11 cellular contexts compared by ENCODE assay signal in genomic region chr4:37667197-37668100, GRCh38. TPM values are rescaled to one million over a fixed set of nuclear protein-coding genes. Genes with fewer than 3 reads are reported as not detected.
DNase-seq lines count a peak whose midpoint lies in the region; ATAC-seq and TF ChIP-seq lines count a peak whose summit lies in the region.
"Had no signal": no experiment of that assay in that cellular context is flagged by ENCODE, and none has a peak within 500 bp of the region (broad histone marks: within the 10 kb centered on the region; RNA-seq: fewer than 3 reads in every experiment).

No MANE protein-coding gene starts in this region.

- no peak for TF ChIP-seq CTCF in ascending aorta (IDR thresholded peaks at IDR 0.05)
- TF ChIP-seq CTCF in right lobe of liver (IDR thresholded peaks at IDR 0.05), result no peak
- no peak for TF ChIP-seq CTCF in tibial nerve (IDR thresholded peaks at IDR 0.05)

- WGBS in right lobe of liver (ENCODE audit: insufficient coverage, low coverage, low lambda C conversion rate, missing lambda C conversion rate), result 91% methylated on average over 2 of the region's 2 CpGs
- 80 to 88% methylated on average over 2 of the region's 2 CpGs for WGBS in tibial nerve, 2 donors

- H3K4me1 ChIP-seq in ascending aorta (peaks cover 0 to 39% of the 10 kb centered on the region in 2 donors), right lobe of liver (peaks cover 0 to 45% (median 11%) of the 10 kb centered on the region in 4 donors), tibial nerve (peaks cover 0 to 65% (median 33%) of the 10 kb centered on the region in 4 donors)

- TF ChIP-seq EP300 in tibial nerve (IDR thresholded peaks at IDR 0.05), result no peak

- H3K9me3 ChIP-seq in ascending aorta (no peaks in the 10 kb centered on the region), right lobe of liver (no peaks in the 10 kb centered on the region), tibial nerve (no peaks in the 10 kb centered on the region)

- H3K27me3 ChIP-seq in ascending aorta, result no peaks in the 10 kb centered on the region
- no peaks in the 10 kb centered on the region for H3K27me3 ChIP-seq in right lobe of liver
- no peaks in the 10 kb centered on the region for H3K27me3 ChIP-seq in tibial nerve

- H3K27ac Mint-ChIP-seq in activated T-cell treated with anti-CD3 and anti-CD28 coated beads, Interleukin-2, amount 50 U/mL, for 72 hours, result peak overlapping the region; percentile 37
- H3K27ac Mint-ChIP-seq: activated CD4-positive, alpha-beta T cell treated with anti-CD3 and anti-CD28 coated beads, Interleukin-2, amount 10 ng/mL, durations not matched to agents 7 days and 5 days; memory B cell had no signal

- H3K36me3 ChIP-seq in ascending aorta, result no peaks in the 10 kb centered on the region
- no peaks in the 10 kb centered on the region for H3K36me3 ChIP-seq in right lobe of liver
- no peaks in the 10 kb centered on the region for H3K36me3 ChIP-seq in tibial nerve

- no peaks in the 10 kb centered on the region for H3K27me3 Mint-ChIP-seq in activated T-cell treated with anti-CD3 and anti-CD28 coated beads, Interleukin-2, amount 50 U/mL, for 72 hours (ENCODE audit: low read depth)
- H3K27me3 Mint-ChIP-seq in activated T-cell treated with anti-CD3 and anti-CD28 coated beads, Interleukin-2, amount 50 U/mL, for 4 hours (ENCODE audit: low read depth), result no peaks in the 10 kb centered on the region
- H3K27me3 Mint-ChIP-seq: activated CD4-positive, alpha-beta T cell treated with anti-CD3 and anti-CD28 coated beads, Interleukin-2, amount 10 ng/mL, durations not matched to agents 7 days and 5 days; memory B cell had no signal

- peaks cover 58% of the 10 kb centered on the region for H3K4me1 Mint-ChIP-seq in activated T-cell treated with anti-CD3 and anti-CD28 coated beads, Interleukin-2, amount 50 U/mL, for 72 hours (ENCODE audit: low read depth)
- H3K4me1 Mint-ChIP-seq in activated T-cell treated with anti-CD3 and anti-CD28 coated beads, Interleukin-2, amount 50 U/mL, for 4 hours (ENCODE audit: low read depth), result peaks cover 40% of the 10 kb centered on the region

- ATAC-seq in activated T-cell treated with anti-CD3 and anti-CD28 coated beads, Interleukin-2, amount 50 U/mL, for 72 hours (replicated peaks in 1 of 2), result no peak
- no peak for ATAC-seq in activated T-cell treated with anti-CD3 and anti-CD28 coated beads, Interleukin-2, amount 50 U/mL, for 4 hours
- no peak for ATAC-seq in right lobe of liver
- ATAC-seq in GM18498 (IDR thresholded peaks at IDR 0.05; ENCODE audit: unreplicated experiment), result no peak

- H3K4me3 ChIP-seq in ascending aorta (no peak overlapping the region), right lobe of liver (no peak overlapping the region), tibial nerve (no peak overlapping the region)

- peak overlapping the region in 1 of 2 donors; percentile 19 for H3K4me3 Mint-ChIP-seq in activated T-cell treated with anti-CD3 and anti-CD28 coated beads, Interleukin-2, amount 50 U/mL, for 72 hours
- no peak overlapping the region for H3K4me3 Mint-ChIP-seq in activated T-cell treated with anti-CD3 and anti-CD28 coated beads, Interleukin-2, amount 50 U/mL, for 4 hours
- H3K4me3 Mint-ChIP-seq: activated CD4-positive, alpha-beta T cell treated with anti-CD3 and anti-CD28 coated beads, Interleukin-2, amount 10 ng/mL, durations not matched to agents 7 days and 5 days; memory B cell had no signal

- H3K27ac ChIP-seq in ascending aorta, result peak overlapping the region; percentile 11 to 73
- H3K27ac ChIP-seq in right lobe of liver, result peak overlapping the region; percentile 1 to 44 (median 31)
- H3K27ac ChIP-seq in tibial nerve, result peak overlapping the region; percentile 21 to 73 (median 46)

- intact Hi-C loops in ascending aorta (cut with DNase I), result loop anchor here (2.0 kb wide), 1 partner anchor 19 kb away; the partner anchor contains the start of gene RELL1
- intact Hi-C loops in right lobe of liver (cut with DNase I), result no loop called here

- no peaks in the 10 kb centered on the region for H3K9me3 Mint-ChIP-seq in activated T-cell treated with anti-CD3 and anti-CD28 coated beads, Interleukin-2, amount 50 U/mL, for 72 hours
- H3K9me3 Mint-ChIP-seq in activated T-cell treated with anti-CD3 and anti-CD28 coated beads, Interleukin-2, amount 50 U/mL, for 4 hours, result no peaks in the 10 kb centered on the region
- H3K9me3 Mint-ChIP-seq: memory B cell had no signal

- DNase-seq in activated T-cell treated with anti-CD3 and anti-CD28 coated beads, Interleukin-2, amount 50 U/mL, for 72 hours, result no peak
- DNase-seq in activated T-cell treated with anti-CD3 and anti-CD28 coated beads, Interleukin-2, amount 50 U/mL, for 4 hours, result no peak
- DNase-seq in ascending aorta (ENCODE audit: low spot score in 2 of 2), result no peak
- no peak for DNase-seq in right lobe of liver
- no peak for DNase-seq in tibial nerve (ENCODE audit: low spot score in 2 of 2)
- DNase-seq in NCI-H1417 (lab: John Stamatoyannopoulos, UW), result no peak
- no peak for DNase-seq in NCI-H526 treated with DMSO at 0.1 percent for 48 hours (lab: John Stamatoyannopoulos, UW)
- DNase-seq: RPMI8226 had no signal

- peaks cover 0 to 2% of the 10 kb centered on the region in 2 donors for H3K36me3 Mint-ChIP-seq in activated T-cell treated with anti-CD3 and anti-CD28 coated beads, Interleukin-2, amount 50 U/mL, for 72 hours (ENCODE audit: insufficient read depth in 2 of 2)
- H3K36me3 Mint-ChIP-seq in activated T-cell treated with anti-CD3 and anti-CD28 coated beads, Interleukin-2, amount 50 U/mL, for 4 hours (ENCODE audit: insufficient read depth), result peaks cover 5% of the 10 kb centered on the region
- H3K36me3 Mint-ChIP-seq: memory B cell had no signal

- TF ChIP-seq POLR2A in right lobe of liver (IDR thresholded peaks at IDR 0.05) (no peak), tibial nerve (IDR thresholded peaks at IDR 0.05) (no peak)

RNA-seq across cellular contexts. Expression of gene RELL1, which starts 18.7 kb away (rescaled TPM):
- 10 to 100 TPM; 14.0 to 18.9 TPM for total RNA-seq in activated T-cell treated with anti-CD3 and anti-CD28 coated beads, Interleukin-2, amount 50 U/mL, for 72 hours
- 1 to 10 TPM; 7.7 to 9.0 (median 8.2) TPM for total RNA-seq in activated T-cell treated with anti-CD3 and anti-CD28 coated beads, Interleukin-2, amount 50 U/mL, for 4 hours
- total RNA-seq in ascending aorta, result 61.5 TPM
- total RNA-seq in right lobe of liver, result 10 to 100 TPM in 1 of 6 experiments, 1 to 10 TPM in 5; 5.7 to 14.6 (median 7.8) TPM
- total RNA-seq in tibial nerve, result 10 to 100 TPM; 43.8 to 78.0 (median 61.2) TPM
